1 cellular context compared by ENCODE assay signal in the genomic region with DNA sequence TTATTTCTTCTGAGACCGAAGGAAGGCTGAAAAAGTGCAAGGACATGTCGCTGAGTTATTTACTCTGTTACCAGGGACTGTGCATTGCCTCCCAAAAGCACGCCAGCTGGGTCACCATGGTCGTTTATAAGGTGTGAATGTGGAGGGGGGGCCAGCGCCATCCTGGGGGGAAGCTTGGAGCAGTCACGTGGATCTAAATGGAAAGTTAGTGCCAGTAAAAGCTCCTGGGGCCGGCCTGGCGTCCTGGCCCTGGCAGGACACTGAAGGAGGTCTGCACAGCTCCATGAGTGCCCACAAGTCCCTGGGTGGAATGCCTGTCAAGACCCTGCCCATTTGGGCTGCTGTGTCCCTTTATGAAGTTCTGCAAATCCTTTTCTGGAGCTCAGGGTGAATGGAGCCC.
TF ChIP-seq lines count a peak whose summit lies in the region.

No MANE protein-coding gene starts in this region.

TF ChIP-seq in IMR-90, 13 proteins besides CTCF, POLR2A, EP300 and RAD21:
- TF ChIP-seq, protein P1, sequence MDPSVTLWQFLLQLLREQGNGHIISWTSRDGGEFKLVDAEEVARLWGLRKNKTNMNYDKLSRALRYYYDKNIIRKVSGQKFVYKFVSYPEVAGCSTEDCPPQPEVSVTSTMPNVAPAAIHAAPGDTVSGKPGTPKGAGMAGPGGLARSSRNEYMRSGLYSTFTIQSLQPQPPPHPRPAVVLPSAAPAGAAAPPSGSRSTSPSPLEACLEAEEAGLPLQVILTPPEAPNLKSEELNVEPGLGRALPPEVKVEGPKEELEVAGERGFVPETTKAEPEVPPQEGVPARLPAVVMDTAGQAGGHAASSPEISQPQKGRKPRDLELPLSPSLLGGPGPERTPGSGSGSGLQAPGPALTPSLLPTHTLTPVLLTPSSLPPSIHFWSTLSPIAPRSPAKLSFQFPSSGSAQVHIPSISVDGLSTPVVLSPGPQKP (IDR thresholded peaks at IDR 0.05; ENCODE audit: borderline replicate concordance, low read depth, low read length) = no peak
- TF ChIP-seq SMC3 (IDR thresholded peaks at IDR 0.05; ENCODE audit: low read depth, low read length) = no peak
- TF ChIP-seq MXI1 (IDR thresholded peaks at IDR 0.05; ENCODE audit: borderline replicate concordance, low read depth, low read length) = no peak
- TF ChIP-seq MAFK (IDR thresholded peaks at IDR 0.05; ENCODE audit: low read depth, low read length) = no peak
- TF ChIP-seq NFE2L2 (IDR thresholded peaks at IDR 0.05; ENCODE audit: low read depth, low read length) = no peak
- no peak for TF ChIP-seq BHLHE40 (IDR thresholded peaks at IDR 0.05; ENCODE audit: low read depth, low read length)
